In the genomic region with DNA sequence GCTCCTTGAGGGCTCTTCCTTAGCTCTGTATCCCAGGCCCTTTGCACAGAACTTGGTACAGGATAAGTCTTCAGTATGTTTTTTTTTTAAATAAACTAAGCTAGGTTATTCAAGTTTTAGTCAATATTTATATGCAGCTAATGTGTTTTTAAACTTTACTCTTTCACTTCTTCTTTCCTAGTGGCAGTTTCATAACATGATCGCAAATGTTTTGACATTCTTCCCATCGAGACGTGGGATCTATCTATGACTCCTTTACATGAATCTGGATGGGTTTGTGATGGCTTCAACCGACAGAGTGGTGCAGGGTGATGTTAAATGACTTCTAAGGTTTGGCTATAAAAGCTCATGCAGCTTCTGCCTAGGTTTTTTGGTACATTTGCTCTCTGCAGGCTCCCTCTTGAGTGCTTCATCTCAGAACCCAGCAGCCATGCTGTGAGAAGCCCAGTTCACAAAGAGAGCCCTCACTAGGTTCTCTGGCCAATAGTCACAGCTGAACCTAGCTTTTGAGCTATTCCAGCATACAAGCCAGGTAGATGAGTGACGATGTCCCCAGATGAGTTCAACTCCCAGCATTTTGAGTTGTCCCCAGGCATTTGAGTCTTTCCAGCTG, we compare ENCODE assay signal across 31 cellular contexts. TPM values are rescaled to one million over a fixed set of nuclear protein-coding genes. Genes with fewer than 3 reads are reported as not detected.
A peak's percentile ranks its signal among the peaks of the same experiment; 100 is the strongest.
DNase-seq lines count a peak whose midpoint lies in the region; ATAC-seq, FAIRE-seq and TF ChIP-seq lines count a peak whose summit lies in the region.
"Had no signal": no experiment of that assay in that cellular context is flagged by ENCODE, and none has a peak within 500 bp of the region (broad histone marks: within the 10 kb centered on the region; RNA-seq: fewer than 3 reads in every experiment).

No MANE protein-coding gene starts in this region.

- DNase-seq in GM13977 (ENCODE audit: low spot score) (peak; percentile 32), NOMO-1 (lab: John Stamatoyannopoulos, UW; ENCODE audit: unreplicated experiment in 2 of 2) (peak; percentile 27 to 69), GM12878 (ENCODE audit: low read depth, low spot score) (no peak), AG08396 (ENCODE audit: low spot score) (no peak), SK-N-SH (no peak), RKO (ENCODE audit: low spot score) (no peak), NCI-H1694 treated with DMSO at 0.1 percent for 48 hours (lab: John Stamatoyannopoulos, UW) (no peak)
- DNase-seq: activated CD4-positive, alpha-beta T cell treated with anti-CD3 and anti-CD28 coated beads, Interleukin-2, amount 10 ng/mL, durations not matched to agents 7 days and 5 days; activated T-cell treated with anti-CD3 and anti-CD28 coated beads, Interleukin-2, amount 50 U/mL, for 4 hours; central memory CD4-positive, alpha-beta T cell; COR-L47; DMS79; foreskin keratinocyte; GF-D8; NCI-H1105 treated with DMSO at 0.1 percent for 48 hours; NCI-H2081; NCI-H226; Right ventricle myocardium superior; stimulated activated CD4-positive, alpha-beta T cell treated with anti-CD3 and anti-CD28 coated beads, Interleukin-1b, Interleukin-23, amount 100 ng/mL, for 48 hours; stimulated activated CD8-positive, alpha-beta memory T cell treated with anti-CD3 and anti-CD28 coated beads, Interleukin-4, amount 100 ng/mL, for 48 hours; SW 1271; T1000; tibial artery had no signal

- TF ChIP-seq POLR2A in GM12878 (IDR thresholded peaks at IDR 0.05; ENCODE audit: low read depth, low read length), result no peak

- no peaks in the 10 kb centered on the region for H4K20me1 ChIP-seq in GM12878 (ENCODE audit: control insufficient read depth, insufficient read depth)
- H4K20me1 ChIP-seq in SK-N-SH (ENCODE audit: insufficient read depth), result no peaks in the 10 kb centered on the region
- H4K20me1 ChIP-seq: BLaER1 had no signal

- BruUV-seq in GM12878 (replicated peaks; lab: Mats Ljungman, UMichigan), result no TSS peak

- CTCF ChIA-PET in GM12878 (lab: Yijun Ruan, JAX) (interaction anchor here (0.7 kb wide), 1 partner anchor 8 kb away, joined by 3 read pairs; no protein-coding TSS in a partner anchor), SK-N-SH (lab: Yijun Ruan, JAX) (interaction anchor here (0.6 to 2.6 kb wide), 5 partner anchors 8 to 544 kb away, joined by 3 to 18 read pairs (median 8); no protein-coding TSS in a partner anchor)

- H3K9me3 ChIP-seq in GM12878 (replicated peaks; ENCODE audit: control insufficient read depth, insufficient read depth, low read length) (no peaks in the 10 kb centered on the region; the same call in 2 of the 3 replicates), SK-N-SH (peaks cover 16% of the 10 kb centered on the region; the same call in 1 of the 2 replicates)

- H3K79me2 ChIP-seq in GM12878 (ENCODE audit: control insufficient read depth, insufficient read depth, low read length) (no peaks in the 10 kb centered on the region), SK-N-SH (ENCODE audit: insufficient read depth) (no peaks in the 10 kb centered on the region)
- H3K79me2 ChIP-seq: parathyroid adenoma had no signal

- POLR2A ChIA-PET in GM12878 (lab: Charles Lee) (interaction anchor here (0.6 kb wide), 1 partner anchor 489 kb away, joined by 3 read pairs; no protein-coding TSS in a partner anchor), SK-N-SH (lab: Yijun Ruan, JAX) (no interaction called here)

- FAIRE-seq in GM12878 (lab: Jason Lieb, UNC), result peak; percentile 23

- peak overlapping the region; percentile 17; the same call in 1 of the 2 replicates for H3K4me2 ChIP-seq in GM12878 (ENCODE audit: control insufficient read depth, insufficient read depth)
- H3K4me2 ChIP-seq in SK-N-SH, result no peak overlapping the region
- H3K4me2 ChIP-seq: BLaER1, neural progenitor cell, smooth muscle cell had no signal

- TF ChIP-seq RAD21 in GM12878 (IDR thresholded peaks at IDR 0.05; ENCODE audit: insufficient read depth, low read depth, low read length) (no peak), SK-N-SH (IDR thresholded peaks at IDR 0.05; ENCODE audit: low read length) (no peak)

- TF ChIP-seq EP300 in GM12878 (IDR thresholded peaks at IDR 0.05; ENCODE audit: borderline replicate concordance in 1 of 2, control insufficient read depth in 1 of 2, low read depth in 2 of 2, low read length in 2 of 2) (no peak), SK-N-SH (IDR thresholded peaks at IDR 0.05; ENCODE audit: borderline replicate concordance in 1 of 2, low read depth in 1 of 2, low read length in 1 of 2) (no peak)

- H3F3A ChIP-seq in SK-N-SH (replicated peaks; ENCODE audit: insufficient read depth), result no peaks in the 10 kb centered on the region

- H3K36me3 ChIP-seq in GM12878 (ENCODE audit: control insufficient read depth in 2 of 2, insufficient read depth in 2 of 2, low read length in 1 of 2), result no peaks in the 10 kb centered on the region
- H3K36me3 ChIP-seq in SK-N-SH (replicated peaks in 1 of 2; ENCODE audit: control insufficient read depth in 1 of 2, insufficient read depth in 2 of 2, low read length in 1 of 2), result no peaks in the 10 kb centered on the region
- H3K36me3 ChIP-seq: BLaER1, esophagus muscularis mucosa, neural progenitor cell, right atrium auricular region, tibial artery had no signal

- SMC1A ChIA-PET in GM12878 (lab: Charles Lee; ENCODE audit: uncharacterized antibody, unreplicated experiment), result no interaction called here

- H3K9ac ChIP-seq in GM12878 (ENCODE audit: control insufficient read depth, insufficient read depth, low read length) (no peak overlapping the region), SK-N-SH (no peak overlapping the region)
- H3K9ac ChIP-seq: BLaER1, neural progenitor cell, parathyroid adenoma had no signal

- no peak overlapping the region for H3K27ac ChIP-seq in GM12878 (ENCODE audit: control insufficient read depth, insufficient read depth)
- H3K27ac ChIP-seq in SK-N-SH (ENCODE audit: low read depth in 2 of 2, low read length in 1 of 2), result no peak overlapping the region
- H3K27ac ChIP-seq: BLaER1, esophagus muscularis mucosa, foreskin keratinocyte, neural progenitor cell, parathyroid adenoma, right atrium auricular region, tibial artery had no signal

- 11% methylated on average over 5 of the region's 5 CpGs for WGBS in GM12878 (ENCODE audit: insufficient coverage, insufficient replicate concordance, low lambda C conversion rate, missing lambda C conversion rate)
- 9% methylated on average over 5 of the region's 5 CpGs for WGBS in SK-N-SH (ENCODE audit: low lambda C conversion rate)

- H3K9me2 ChIP-seq in SK-N-SH, result no peaks in the 10 kb centered on the region

- H3K4me1 ChIP-seq in GM12878 (ENCODE audit: control insufficient read depth, insufficient read depth, low read length), result no peaks in the 10 kb centered on the region
- no peaks in the 10 kb centered on the region for H3K4me1 ChIP-seq in SK-N-SH (ENCODE audit: control insufficient read depth in 1 of 2, insufficient read depth in 2 of 2, low read depth in 1 of 2, low read length in 1 of 2)
- H3K4me1 ChIP-seq: BLaER1, esophagus muscularis mucosa, foreskin keratinocyte, parathyroid adenoma, right atrium auricular region, tibial artery had no signal

- in situ Hi-C loops in GM13977 (cut with MboI; ENCODE audit: low pct_unique_long_range_greater_than_20kb, low sequenced_read_pairs, unreplicated experiment), result no loop called here
- in situ Hi-C loops in GM12878 (cut with MboI), result no loop called here

- peak; percentile 69 for ATAC-seq in GM21723 (IDR thresholded peaks at IDR 0.05; ENCODE audit: unreplicated experiment)
- ATAC-seq in GM12878, result no peak; the same call in 2 of the 3 replicates
- ATAC-seq: activated T-cell treated with anti-CD3 and anti-CD28 coated beads, Interleukin-2, amount 50 U/mL, for 4 hours; foreskin keratinocyte had no signal

- TF ChIP-seq CTCF in GM13977 (IDR thresholded peaks at IDR 0.05; ENCODE audit: extremely low read depth, insufficient read depth, missing control alignments), result no peak
- TF ChIP-seq CTCF in GM12878 (IDR thresholded peaks at IDR 0.05 in 2 of 3, conservative IDR thresholded peaks at IDR 0.05 in 1 of 3; ENCODE audit: control insufficient read depth in 2 of 3, extremely low read depth in 1 of 3, insufficient read depth in 1 of 3, low read depth in 3 of 3, low read length in 3 of 3), result no peak
- no peak for TF ChIP-seq CTCF in SK-N-SH (IDR thresholded peaks at IDR 0.05)

- H2AFZ ChIP-seq in GM12878 (ENCODE audit: control insufficient read depth, low read depth, low read length) (no peak overlapping the region), SK-N-SH (ENCODE audit: low read depth) (no peak overlapping the region)
- H2AFZ ChIP-seq: parathyroid adenoma had no signal

- RAD21 ChIA-PET in GM12878 (lab: Charles Lee; ENCODE audit: unreplicated experiment), result no interaction called here

- intact Hi-C loops in GM12878 (cut with micrococcal nuclease; ENCODE audit: unreplicated experiment), result no loop called here

- no peaks in the 10 kb centered on the region for H3K27me3 ChIP-seq in GM12878 (replicated peaks in 1 of 2; ENCODE audit: control insufficient read depth in 2 of 2, insufficient read depth in 2 of 2, low read length in 1 of 2)
- no peaks in the 10 kb centered on the region for H3K27me3 ChIP-seq in SK-N-SH (ENCODE audit: insufficient read depth)
- H3K27me3 ChIP-seq: BLaER1, neural progenitor cell, right atrium auricular region had no signal

- H3K4me3 ChIP-seq in GM12878 (no peak overlapping the region), SK-N-SH (ENCODE audit: low read depth in 2 of 2, low read length in 1 of 2) (no peak overlapping the region)
- H3K4me3 ChIP-seq: BLaER1, esophagus muscularis mucosa, neural progenitor cell, right atrium auricular region, smooth muscle cell, tibial artery had no signal

TF ChIP-seq in SK-N-SH, 30 proteins besides CTCF, POLR2A, EP300 and RAD21 (continues in another document):
- TF ChIP-seq FOXJ3 (CRISPR knock-in tag; IDR thresholded peaks at IDR 0.05) (no peak), GABPA (IDR thresholded peaks at IDR 0.05; ENCODE audit: low read depth) (no peak)

RNA-seq across cellular contexts. Expression of a gene that starts 13.5 kb away (rescaled TPM):
- not detected in 2 replicates for total RNA-seq in GM12878 (2013; cell fraction: nucleolus; rRNA removed)
- total RNA-seq in GM12878 (2014; rRNA removed) (not detected in 2 replicates), GM12878 (2014; rRNA removed; fragmentation: Illumina TruSeq; extraction: Trizol) (not detected in 2 replicates), GM12878 (2021) (0.03 and 0.13 TPM in 2 replicates)
- not detected for polyA plus RNA-seq in GM12878 (2011; ENCODE audit: low read depth)
- polyA plus RNA-seq in GM12878 (2011; rRNA removed) (not detected in 2 replicates), GM12878 (2014; fragmentation: Illumina TruSeq; extraction: Trizol) (not detected in 2 replicates), GM12878 (2014; fragmentation: Nextera tagmentation; extraction: Ambion mirVana) (not detected), GM12878 (2014; rRNA removed) (not detected in 2 replicates), GM12878 (2016; fragmentation: Nextera tagmentation; extraction: Ambion mirVana) (not detected), SK-N-SH (2012; rRNA removed) (0.62 and 0.84 TPM in 2 replicates)
- not detected in 2 replicates for polyA plus RNA-seq in GM12878 (2011; cell fraction: cytosol; rRNA removed)
- polyA plus RNA-seq in GM12878 (2011; cell fraction: nucleus; rRNA removed), result not detected in 2 replicates
- polyA plus RNA-seq in GM12878 (2012), result not detected in 2 replicates
- polyA minus RNA-seq in GM12878 (2011; rRNA and poly(A)+ RNA removed), result not detected in 2 replicates
- not detected in 2 replicates for polyA minus RNA-seq in GM12878 (2011; cell fraction: cytosol; rRNA and poly(A)+ RNA removed)
- not detected in 2 replicates for polyA minus RNA-seq in GM12878 (2011; cell fraction: nucleus; rRNA and poly(A)+ RNA removed)
- polyA plus RNA-seq in SK-N-SH (2012; cell fraction: cytosol; rRNA removed), result 0.50 and 0.67 TPM in 2 replicates
- polyA plus RNA-seq in SK-N-SH (2012; cell fraction: nucleus; rRNA removed), result 1.1 and 1.5 TPM in 2 replicates
- total RNA-seq: activated CD4-positive, alpha-beta T cell treated with anti-CD3 and anti-CD28 coated beads, Interleukin-2, amount 10 ng/mL, durations not matched to agents 7 days and 5 days had no signal
- polyA plus RNA-seq: IgD-negative memory B cell, smooth muscle cell had no signal

Comparison
In these comparisons a context has a peak if more than half of its experiments do, and no peak if none do; other contexts are left out.
1. DNase-seq: peak in GM13977 (single experiment) and NOMO-1 (2 of 2); none in GM12878 (single experiment), AG08396 (single experiment), SK-N-SH (single experiment), RKO (single experiment) and NCI-H1694 treated with DMSO at 0.1 percent for 48 hours (single experiment).